8 cellular contexts compared by ENCODE assay signal in genomic region chr9:131277673-131278420, GRCh38. TPM values are rescaled to one million over a fixed set of nuclear protein-coding genes. Genes with fewer than 3 reads are reported as not detected.
DNase-seq lines count a peak whose midpoint lies in the region; ATAC-seq and TF ChIP-seq lines count a peak whose summit lies in the region.

No MANE protein-coding gene starts in this region.

- peak overlapping the region in 1 of 2 donors; percentile 60 for H3K9ac ChIP-seq in colonic mucosa (ENCODE audit: low read depth in 2 of 2, low read length in 2 of 2)

- peaks cover 26% of the 10 kb centered on the region for H3K27me3 ChIP-seq in colonic mucosa

- H3K4me1 ChIP-seq in colonic mucosa = no peaks in the 10 kb centered on the region

- ATAC-seq in HG02588 (IDR thresholded peaks at IDR 0.05; ENCODE audit: unreplicated experiment) (peak; percentile 27), GM19351 (IDR thresholded peaks at IDR 0.05; ENCODE audit: unreplicated experiment) (no peak)

- H3K4me3 ChIP-seq in colonic mucosa = peak overlapping the region; percentile 62

- no peak for TF ChIP-seq CTCF in colonic mucosa (IDR thresholded peaks at IDR 0.05)

- DNase-seq in COLO668 (lab: John Stamatoyannopoulos, UW; ENCODE audit: unreplicated experiment) (peak; percentile 65), NCI-H510A treated with DMSO at 0.1 percent for 48 hours (lab: John Stamatoyannopoulos, UW) (peak; percentile 96), colonic mucosa (peak; percentile 80), kidney glomerular epithelial cell (lab: John Stamatoyannopoulos, UW) (peak; percentile 55)
- peak; percentile 82 for DNase-seq in activated CD4-positive, alpha-beta T cell treated with anti-CD3 and anti-CD28 coated beads for 48 hours
- DNase-seq in stimulated activated CD4-positive, alpha-beta T cell treated with anti-CD3 and anti-CD28 coated beads, Interleukin-1b, Interleukin-23, amount 100 ng/mL, for 4 hours (ENCODE audit: low read depth in 2 of 2) = peak; percentile 56 to 64

- no peaks in the 10 kb centered on the region for H3K36me3 ChIP-seq in colonic mucosa

- peak overlapping the region; percentile 75 for H3K27ac ChIP-seq in colonic mucosa

- intact Hi-C loops in colonic mucosa (cut with DNase I) = no loop called here

- H3K9me3 ChIP-seq in colonic mucosa = no peaks in the 10 kb centered on the region

RNA-seq across cellular contexts. Expression of gene FAM78A, which starts 1.5 kb away (rescaled TPM):
- total RNA-seq in colonic mucosa = 1 to 10 TPM; 1.5 to 2.0 TPM

RNA-seq across cellular contexts. Expression of gene PLPP7, which starts 11.7 kb away (rescaled TPM):
- total RNA-seq in colonic mucosa = 1 to 10 TPM in 1 of 2 donors, under 1 TPM in 1; 0.40 to 1.1 TPM
